In genomic region chr10:89201345-89202032, GRCh38 we compare ENCODE assay signal across 16 cellular contexts. TPM values are rescaled to one million over a fixed set of nuclear protein-coding genes. Genes with fewer than 3 reads are reported as not detected.
DNase-seq lines count a peak whose midpoint lies in the region; ATAC-seq, FAIRE-seq and TF ChIP-seq lines count a peak whose summit lies in the region.
"Had no signal": no experiment of that assay in that cellular context is flagged by ENCODE, and none has a peak within 500 bp of the region (broad histone marks: within the 10 kb centered on the region; RNA-seq: fewer than 3 reads in every experiment).

No MANE protein-coding gene starts in this region.

- H4K8ac ChIP-seq in neuronal stem cell (ENCODE audit: low read depth, low read length): no peak overlapping the region

- no TSS peak for BruUV-seq in K562 (replicated peaks; lab: Mats Ljungman, UMichigan)

- H2BK120ac ChIP-seq in neuronal stem cell (ENCODE audit: low read depth, low read length): no peak overlapping the region

- TF ChIP-seq RAD21 in K562 (CRISPR knock-in tag; conservative IDR thresholded peaks at IDR 0.05 in 1 of 2, IDR thresholded peaks at IDR 0.05 in 1 of 2): no peak

- no peak overlapping the region for H4K91ac ChIP-seq in neuronal stem cell (ENCODE audit: low read depth, low read length, poor library complexity)

- intact Hi-C loops in K562 (cut with micrococcal nuclease): no loop called here

- no peaks in the 10 kb centered on the region for H3K36me3 ChIP-seq in K562 (ENCODE audit: control insufficient read depth, insufficient read depth, low read length)
- H3K36me3 ChIP-seq in neuronal stem cell (replicated peaks in 1 of 2; ENCODE audit: control insufficient read depth in 2 of 2, insufficient read depth in 2 of 2, low read length in 2 of 2): no peaks in the 10 kb centered on the region
- H3K36me3 ChIP-seq: BE2C, SJCRH30 had no signal

- H2AFZ ChIP-seq in K562 (ENCODE audit: low read depth, low read length) (no peak overlapping the region), neuronal stem cell (ENCODE audit: low read length) (no peak overlapping the region)

- H3K4me2 ChIP-seq in K562 (ENCODE audit: insufficient read depth, low read length) (no peak overlapping the region), neuronal stem cell (ENCODE audit: insufficient read depth, low read length, poor library complexity, severe bottlenecking) (no peak overlapping the region)

- H3K9me3 Mint-ChIP-seq in natural killer cell treated with Interleukin-12 subunit alpha and Interleukin-12 subunit beta and Interleukin-15 and Interleukin-18, amount 100 ng/mL, for 72 hours: no peaks in the 10 kb centered on the region
- H3K9me3 Mint-ChIP-seq in activated CD8-positive, alpha-beta memory T cell treated with anti-CD3 and anti-CD28 coated beads, Interleukin-2, amount 10 ng/mL, durations not matched to agents 7 days and 5 days (ENCODE audit: low read depth): no peaks in the 10 kb centered on the region
- H3K9me3 Mint-ChIP-seq: CD8-positive, alpha-beta T cell had no signal

- H3K4me1 ChIP-seq in K562 (replicated peaks in 1 of 2; ENCODE audit: control insufficient read depth in 2 of 2, insufficient read depth in 2 of 2, low read length in 2 of 2) (no peaks in the 10 kb centered on the region), neuronal stem cell (ENCODE audit: control insufficient read depth in 2 of 2, insufficient read depth in 1 of 2, low read depth in 1 of 2, low read length in 2 of 2) (peaks cover 0 to 2% of the 10 kb centered on the region in 2 donors)
- H3K4me1 ChIP-seq: BE2C, SJCRH30 had no signal

- no peak for FAIRE-seq in K562 (lab: Jason Lieb, UNC)

- no peak overlapping the region for H3K18ac ChIP-seq in neuronal stem cell (ENCODE audit: low read length)

- H2AK5ac ChIP-seq in neuronal stem cell (ENCODE audit: low read depth, low read length): no peak overlapping the region

- no peaks in the 10 kb centered on the region for H3K79me1 ChIP-seq in neuronal stem cell (ENCODE audit: low read depth, low read length)

- TF ChIP-seq EP300 in K562 (IDR thresholded peaks at IDR 0.05; ENCODE audit: low read length): no peak

- WGBS in K562 (ENCODE audit: insufficient coverage, low coverage, missing lambda C conversion rate): 0% methylated on average over 7 of the region's 7 CpGs
- WGBS in neuronal stem cell (ENCODE audit: extremely low coverage in 2 of 2, insufficient read length in 2 of 2, insufficient replicate concordance in 1 of 2), 2 donors: no CpG with 5 or more reads among the region's 7 CpGs

- H3K27ac ChIP-seq in K562 (ENCODE audit: extremely low read depth, low read depth, low read length) (no peak overlapping the region), neuronal stem cell (replicated peaks; ENCODE audit: low read length) (no peak overlapping the region)
- H3K27ac ChIP-seq: RWPE1, SJCRH30 had no signal

- no peaks in the 10 kb centered on the region for H3K9me1 ChIP-seq in K562 (ENCODE audit: control insufficient read depth, insufficient read depth, low read length)

- H4K20me1 ChIP-seq in K562 (replicated peaks; ENCODE audit: control insufficient read depth, insufficient read depth, low read length): no peaks in the 10 kb centered on the region

- no peak for TF ChIP-seq CTCF in K562 (IDR thresholded peaks at IDR 0.05 in 2 of 3, conservative IDR thresholded peaks at IDR 0.05 in 1 of 3; ENCODE audit: insufficient read depth in 2 of 3, low read depth in 1 of 3, low read length in 3 of 3)

- H3K79me2 ChIP-seq in K562 (ENCODE audit: control insufficient read depth, insufficient read depth, low read length): no peaks in the 10 kb centered on the region

- CTCF ChIA-PET in K562 (lab: Yijun Ruan, JAX; ENCODE audit: low intra/inter-chr PET ratio): no interaction called here
- CTCF ChIA-PET in activated CD8-positive, alpha-beta memory T cell treated with anti-CD3 and anti-CD28 coated beads, Interleukin-2, amount 10 ng/mL, durations not matched to agents 7 days and 5 days (lab: Charles Lee): interaction anchor here (0.7 to 1.3 kb wide), 2 partner anchors 112 to 365 kb away, joined by 3 to 5 read pairs; no protein-coding TSS in a partner anchor

- H3K27me3 Mint-ChIP-seq in natural killer cell treated with Interleukin-12 subunit alpha and Interleukin-12 subunit beta and Interleukin-15 and Interleukin-18, amount 100 ng/mL, for 72 hours: peaks cover 7 to 12% of the 10 kb centered on the region in 2 donors
- H3K27me3 Mint-ChIP-seq in activated CD8-positive, alpha-beta memory T cell treated with anti-CD3 and anti-CD28 coated beads, Interleukin-2, amount 10 ng/mL, durations not matched to agents 7 days and 5 days: peaks cover 3% of the 10 kb centered on the region

- ATAC-seq in K562: no peak
- peak in 1 of 2 donors; percentile 51 for ATAC-seq in natural killer cell treated with Interleukin-12 subunit alpha and Interleukin-12 subunit beta and Interleukin-15 and Interleukin-18, amount 100 ng/mL, for 72 hours
- ATAC-seq in left lobe of liver: no peak
- ATAC-seq in activated CD8-positive, alpha-beta memory T cell treated with anti-CD3 and anti-CD28 coated beads, Interleukin-2, amount 10 ng/mL, durations not matched to agents 7 days and 5 days: no peak
- ATAC-seq: CD8-positive, alpha-beta T cell had no signal

- no peak overlapping the region for H3K23ac ChIP-seq in neuronal stem cell (ENCODE audit: low read depth, low read length, poor library complexity)

- peak; percentile 16 for DNase-seq in EH (ENCODE audit: low read depth)
- DNase-seq in K562 (ENCODE audit: extremely low read depth in 1 of 4, low spot score in 3 of 4): no peak
- peak; percentile 58 for DNase-seq in fibroblast of gingiva (ENCODE audit: low read depth)
- no peak for DNase-seq in natural killer cell treated with Interleukin-12 subunit alpha and Interleukin-12 subunit beta and Interleukin-15 and Interleukin-18, amount 100 ng/mL, for 72 hours (ENCODE audit: low spot score)
- no peak for DNase-seq in left lobe of liver (ENCODE audit: low spot score)
- no peak for DNase-seq in neuronal stem cell (ENCODE audit: low spot score)
- no peak for DNase-seq in activated CD8-positive, alpha-beta memory T cell treated with anti-CD3 and anti-CD28 coated beads, Interleukin-2, amount 10 ng/mL, durations not matched to agents 7 days and 5 days
- DNase-seq: ACHN; BE2C; CD8-positive, alpha-beta T cell; MM.1S; NCI-H1105; NCI-H1694 treated with DMSO at 0.1 percent for 48 hours; NCI-H69; SJCRH30 had no signal

- POLR2A ChIA-PET in K562 (lab: Yijun Ruan, JAX): no interaction called here

- H3K4me3 Mint-ChIP-seq in natural killer cell treated with Interleukin-12 subunit alpha and Interleukin-12 subunit beta and Interleukin-15 and Interleukin-18, amount 100 ng/mL, for 72 hours: peak overlapping the region; percentile 15
- no peak overlapping the region for H3K4me3 Mint-ChIP-seq in activated CD8-positive, alpha-beta memory T cell treated with anti-CD3 and anti-CD28 coated beads, Interleukin-2, amount 10 ng/mL, durations not matched to agents 7 days and 5 days
- H3K4me3 Mint-ChIP-seq: CD8-positive, alpha-beta T cell had no signal

- no peak for TF ChIP-seq POLR2A in K562 (conservative IDR thresholded peaks at IDR 0.05)

- no peak overlapping the region for H3K4ac ChIP-seq in neuronal stem cell (ENCODE audit: low read length)

- no peak overlapping the region for H2BK5ac ChIP-seq in neuronal stem cell (ENCODE audit: low read length)

- H3K4me1 Mint-ChIP-seq in natural killer cell treated with Interleukin-12 subunit alpha and Interleukin-12 subunit beta and Interleukin-15 and Interleukin-18, amount 100 ng/mL, for 72 hours (ENCODE audit: low read depth in 2 of 2): peaks cover 3 to 12% of the 10 kb centered on the region in 2 donors
- H3K4me1 Mint-ChIP-seq in activated CD8-positive, alpha-beta memory T cell treated with anti-CD3 and anti-CD28 coated beads, Interleukin-2, amount 10 ng/mL, durations not matched to agents 7 days and 5 days: peaks cover 4% of the 10 kb centered on the region

- peaks cover 0 to 2% of the 10 kb centered on the region in 2 experiments; a peak in 3 of 5 replicates for H3K27me3 ChIP-seq in K562 (ENCODE audit: control insufficient read depth in 2 of 2, insufficient read depth in 2 of 2, low read length in 2 of 2)
- peaks cover 0 to 57% (median 13%) of the 10 kb centered on the region in 3 experiments for H3K27me3 ChIP-seq in neuronal stem cell (ENCODE audit: control insufficient read depth in 3 of 3, insufficient read depth in 3 of 3, low read depth in 1 of 3, low read length in 3 of 3)
- H3K27me3 ChIP-seq: SJCRH30 had no signal

- H3K9ac ChIP-seq in K562 (ENCODE audit: insufficient read depth in 1 of 2, low read depth in 2 of 2, low read length in 2 of 2) (no peak overlapping the region), neuronal stem cell (ENCODE audit: low read depth, low read length, poor library complexity) (no peak overlapping the region)

- peak overlapping the region; percentile 3 to 40 for H3K27ac Mint-ChIP-seq in natural killer cell treated with Interleukin-12 subunit alpha and Interleukin-12 subunit beta and Interleukin-15 and Interleukin-18, amount 100 ng/mL, for 72 hours
- H3K27ac Mint-ChIP-seq in activated CD8-positive, alpha-beta memory T cell treated with anti-CD3 and anti-CD28 coated beads, Interleukin-2, amount 10 ng/mL, durations not matched to agents 7 days and 5 days: no peak overlapping the region
- H3K27ac Mint-ChIP-seq: CD8-positive, alpha-beta T cell had no signal

- no peak overlapping the region for H2BK15ac ChIP-seq in neuronal stem cell (ENCODE audit: low read length)

- no peak overlapping the region for H2BK12ac ChIP-seq in neuronal stem cell (ENCODE audit: low read length)

- no peaks in the 10 kb centered on the region for H3K36me3 Mint-ChIP-seq in natural killer cell treated with Interleukin-12 subunit alpha and Interleukin-12 subunit beta and Interleukin-15 and Interleukin-18, amount 100 ng/mL, for 72 hours
- no peaks in the 10 kb centered on the region for H3K36me3 Mint-ChIP-seq in activated CD8-positive, alpha-beta memory T cell treated with anti-CD3 and anti-CD28 coated beads, Interleukin-2, amount 10 ng/mL, durations not matched to agents 7 days and 5 days
- H3K36me3 Mint-ChIP-seq: CD8-positive, alpha-beta T cell had no signal

- in situ Hi-C loops in K562 (cut with MboI): no loop called here

- H3K9me3 ChIP-seq in K562 (replicated peaks; ENCODE audit: control insufficient read depth, insufficient read depth, low read depth, low read length): no peaks in the 10 kb centered on the region
- no peaks in the 10 kb centered on the region for H3K9me3 ChIP-seq in neuronal stem cell (replicated peaks in 1 of 2; ENCODE audit: control insufficient read depth in 2 of 2, insufficient read depth in 1 of 2, low read depth in 1 of 2, low read length in 2 of 2)
- H3K9me3 ChIP-seq: BE2C, SJCRH30 had no signal

- H3K4me3 ChIP-seq in K562 (no peak overlapping the region), neuronal stem cell (ENCODE audit: low read length in 2 of 2) (no peak overlapping the region)
- H3K4me3 ChIP-seq: SJCRH30 had no signal

- no peak overlapping the region for H3K14ac ChIP-seq in neuronal stem cell (ENCODE audit: low read length)

RNA-seq across cellular contexts. Expression of gene CH25H, which starts 5.6 kb away (rescaled TPM):
- total RNA-seq in K562 (2011; cell fraction: chromatin; rRNA removed; ENCODE audit: low replicate concordance): not detected in 2 replicates
- total RNA-seq in K562 (2011; cell fraction: nucleolus; rRNA removed): not detected in 2 replicates
- not detected in 2 replicates for total RNA-seq in K562 (2011; cell fraction: nucleoplasm; rRNA removed)
- total RNA-seq in K562 (2014; rRNA removed) (not detected in 2 replicates), K562 (2014; rRNA removed; fragmentation: Illumina TruSeq; extraction: Trizol) (not detected in 2 replicates), K562 (2015; rRNA removed; fragmentation: Illumina TruSeq; extraction: Trizol) (not detected in 2 replicates), K562 (2021) (not detected in 2 replicates), left lobe of liver (0.10 TPM)
- polyA plus RNA-seq in K562 (2011; rRNA removed) (not detected in 2 replicates), K562 (2014; fragmentation: Illumina TruSeq; extraction: Trizol) (not detected in 2 replicates), K562 (2014; fragmentation: Nextera tagmentation; extraction: Ambion mirVana) (not detected), K562 (2014; rRNA removed) (not detected in 2 replicates)
- polyA plus RNA-seq in K562 (2011; cell fraction: cytosol; rRNA removed): not detected in 2 replicates
- 0.07 TPM in 1 of 2 replicates, not detected in the other for polyA plus RNA-seq in K562 (2011; cell fraction: nucleus; rRNA removed)
- polyA plus RNA-seq in K562 (2012): 0.05 TPM in 1 of 2 replicates, not detected in the other
- polyA minus RNA-seq in K562 (2011; rRNA and poly(A)+ RNA removed): not detected in 2 replicates
- not detected in 2 replicates for polyA minus RNA-seq in K562 (2011; cell fraction: cytosol; rRNA and poly(A)+ RNA removed)
- polyA minus RNA-seq in K562 (2011; cell fraction: nucleus; rRNA and poly(A)+ RNA removed): not detected in 2 replicates
- total RNA-seq in natural killer cell treated with Interleukin-12 subunit alpha and Interleukin-12 subunit beta and Interleukin-15 and Interleukin-18, amount 100 ng/mL, for 72 hours: not detected
- not detected for polyA plus RNA-seq in neuronal stem cell (2013, experiment 1 of 2)
- not detected for polyA plus RNA-seq in neuronal stem cell (2013, experiment 2 of 2)
- total RNA-seq in activated CD8-positive, alpha-beta memory T cell treated with anti-CD3 and anti-CD28 coated beads, Interleukin-2, amount 10 ng/mL, durations not matched to agents 7 days and 5 days: not detected

RNA-seq across cellular contexts. Expression of gene LIPA, which starts 50.1 kb away (rescaled TPM):
- not detected in 2 replicates for total RNA-seq in K562 (2011; cell fraction: chromatin; rRNA removed; ENCODE audit: low replicate concordance)
- total RNA-seq in K562 (2011; cell fraction: nucleolus; rRNA removed): not detected in 2 replicates
- total RNA-seq in K562 (2011; cell fraction: nucleoplasm; rRNA removed): 0.73 TPM in 1 of 2 replicates, not detected in the other
- 0.08 and 0.09 TPM in 2 replicates for total RNA-seq in K562 (2014; rRNA removed)
- 0.19 and 0.40 TPM in 2 replicates for total RNA-seq in K562 (2014; rRNA removed; fragmentation: Illumina TruSeq; extraction: Trizol)
- total RNA-seq in K562 (2015; rRNA removed; fragmentation: Illumina TruSeq; extraction: Trizol): 0.15 TPM in 1 of 2 replicates, not detected in the other
- total RNA-seq in K562 (2021): 0.29 and 0.45 TPM in 2 replicates
- 0.07 TPM in 1 of 2 replicates, not detected in the other for polyA plus RNA-seq in K562 (2011; rRNA removed)
- polyA plus RNA-seq in K562 (2011; cell fraction: cytosol; rRNA removed): 0.01 TPM in 1 of 2 replicates, not detected in the other
- polyA plus RNA-seq in K562 (2011; cell fraction: nucleus; rRNA removed): 0.13 TPM in 1 of 2 replicates, not detected in the other
- 0.13 and 0.25 TPM in 2 replicates for polyA plus RNA-seq in K562 (2012)
- 0.06 and 0.16 TPM in 2 replicates for polyA plus RNA-seq in K562 (2014; fragmentation: Illumina TruSeq; extraction: Trizol)
- polyA plus RNA-seq in K562 (2014; fragmentation: Nextera tagmentation; extraction: Ambion mirVana): under 1 TPM; 0.13 to 0.20 TPM
- 0.12 TPM in 1 of 2 replicates, not detected in the other for polyA plus RNA-seq in K562 (2014; rRNA removed)
- not detected in 2 replicates for polyA minus RNA-seq in K562 (2011; rRNA and poly(A)+ RNA removed)
- polyA minus RNA-seq in K562 (2011; cell fraction: cytosol; rRNA and poly(A)+ RNA removed): not detected in 2 replicates
- polyA minus RNA-seq in K562 (2011; cell fraction: nucleus; rRNA and poly(A)+ RNA removed): not detected in 2 replicates
- total RNA-seq in natural killer cell treated with Interleukin-12 subunit alpha and Interleukin-12 subunit beta and Interleukin-15 and Interleukin-18, amount 100 ng/mL, for 72 hours: 10 to 100 TPM; 13.0 to 24.8 TPM
- total RNA-seq in left lobe of liver: 53.8 TPM
- polyA plus RNA-seq in neuronal stem cell (2013, experiment 1 of 2): 37.0 TPM
- polyA plus RNA-seq in neuronal stem cell (2013, experiment 2 of 2): 36.3 TPM
- 10 to 100 TPM; 24.0 to 28.5 TPM for total RNA-seq in activated CD8-positive, alpha-beta memory T cell treated with anti-CD3 and anti-CD28 coated beads, Interleukin-2, amount 10 ng/mL, durations not matched to agents 7 days and 5 days

Comparison
In these comparisons a context has a peak if more than half of its experiments do, and no peak if none do; other contexts are left out.
1. DNase-seq: peak in EH (single experiment) and fibroblast of gingiva (single experiment); none in K562 (0 of 4), natural killer cell treated with Interleukin-12 subunit alpha and Interleukin-12 subunit beta and Interleukin-15 and Interleukin-18, amount 100 ng/mL, for 72 hours (single experiment), left lobe of liver (single experiment), neuronal stem cell (single experiment) and activated CD8-positive, alpha-beta memory T cell treated with anti-CD3 and anti-CD28 coated beads, Interleukin-2, amount 10 ng/mL, durations not matched to agents 7 days and 5 days (single experiment).
2. RNA of gene LIPA, which starts 50.1 kb away (total RNA-seq): 53.8 TPM in left lobe of liver (single experiment), 24.0 to 28.5 TPM in activated CD8-positive, alpha-beta memory T cell treated with anti-CD3 and anti-CD28 coated beads, Interleukin-2, amount 10 ng/mL, durations not matched to agents 7 days and 5 days and 13.0 to 24.8 TPM in natural killer cell treated with Interleukin-12 subunit alpha and Interleukin-12 subunit beta and Interleukin-15 and Interleukin-18, amount 100 ng/mL, for 72 hours; 0.08 to 0.73 TPM in K562; every median in the first group is over 4 times any median in the second.